Comparison of ENCODE assay signal across 1 cellular context in genomic region chr19:38395381-38396127, GRCh38.
TF ChIP-seq lines count a peak whose summit lies in the region.

No MANE protein-coding gene starts in this region.

TF ChIP-seq in HepG2, 621 proteins besides CTCF, POLR2A, EP300 and RAD21:
- TF ChIP-seq ZBTB10 (CRISPR knock-in tag; IDR thresholded peaks at IDR 0.05; ENCODE audit: borderline replicate concordance) (no peak), ZNF354B (CRISPR knock-in tag; IDR thresholded peaks at IDR 0.05) (no peak), ZNF740 (CRISPR knock-in tag; IDR thresholded peaks at IDR 0.05) (no peak), ZNF660 (CRISPR knock-in tag; IDR thresholded peaks at IDR 0.05; ENCODE audit: borderline replicate concordance, low read depth) (no peak), ETS1 (CRISPR knock-in tag; IDR thresholded peaks at IDR 0.05) (no peak), PHF21A (CRISPR knock-in tag; IDR thresholded peaks at IDR 0.05) (no peak), NFE2L2 (IDR thresholded peaks at IDR 0.05; ENCODE audit: low read length) (no peak), NFKB2 (CRISPR knock-in tag; IDR thresholded peaks at IDR 0.05; ENCODE audit: borderline replicate concordance) (no peak), KLF9 (CRISPR knock-in tag; IDR thresholded peaks at IDR 0.05; ENCODE audit: low read depth) (no peak), GABPA (IDR thresholded peaks at IDR 0.05; ENCODE audit: low read depth, low read length) (0 out of 2 replicates have a peak, but pooled peaks have one; percentile 21), GABPA (CRISPR knock-in tag; IDR thresholded peaks at IDR 0.05; ENCODE audit: low read depth) (no peak), HNRNPLL (IDR thresholded peaks at IDR 0.05; ENCODE audit: low read depth, low read length, poor library complexity, severe bottlenecking) (peak; percentile 30), STAT5B (CRISPR knock-in tag; IDR thresholded peaks at IDR 0.05) (no peak), RAD51 (IDR thresholded peaks at IDR 0.05; ENCODE audit: borderline replicate concordance) (no peak), ZGPAT (CRISPR knock-in tag; IDR thresholded peaks at IDR 0.05) (no peak), FUBP1 (CRISPR knock-in tag; IDR thresholded peaks at IDR 0.05; ENCODE audit: borderline replicate concordance) (no peak)
